ENCODE assay signal across 31 cellular contexts in the genomic region with DNA sequence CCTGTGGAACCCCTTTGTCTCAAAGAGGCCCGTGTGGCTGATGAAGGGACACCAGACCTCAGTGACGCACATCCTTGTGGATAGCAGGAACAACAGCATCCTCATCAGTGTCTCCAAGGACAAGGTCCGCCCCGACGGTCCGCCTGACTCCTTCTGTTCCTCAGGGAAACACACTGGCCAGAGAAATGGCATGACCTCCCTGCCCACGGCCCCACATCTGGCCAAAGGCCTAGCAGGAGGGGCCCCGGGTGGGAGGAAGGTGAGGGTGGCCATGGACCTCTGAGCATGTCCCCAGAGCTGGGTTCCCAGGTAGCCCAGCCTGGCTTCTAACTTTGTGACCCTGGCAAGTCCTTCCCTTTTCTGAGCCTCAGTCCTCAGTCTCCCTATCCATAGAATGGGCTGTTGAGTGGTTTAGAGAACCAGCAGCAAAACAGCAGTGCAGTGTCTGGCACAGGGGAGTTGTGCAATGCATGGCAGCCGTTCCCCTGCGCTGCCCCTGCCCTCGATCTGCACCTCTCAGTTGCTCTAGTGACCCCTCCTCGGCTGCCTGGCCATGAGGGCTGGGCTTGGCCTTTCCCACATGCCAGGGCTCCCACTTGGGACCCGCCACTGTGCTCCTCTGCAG. TPM values are rescaled to one million over a fixed set of nuclear protein-coding genes. Genes with fewer than 3 reads are reported as not detected.
A peak's percentile ranks its signal among the peaks of the same experiment; 100 is the strongest.
DNase-seq lines count a peak whose midpoint lies in the region; ATAC-seq, FAIRE-seq and TF ChIP-seq lines count a peak whose summit lies in the region.
"Had no signal": no experiment of that assay in that cellular context is flagged by ENCODE, and none has a peak within 500 bp of the region (broad histone marks: within the 10 kb centered on the region; RNA-seq: fewer than 3 reads in every experiment).

No MANE protein-coding gene starts in this region.

- H3K4me3 Mint-ChIP-seq in osteocyte (ENCODE audit: unreplicated experiment) = no peak overlapping the region

- BruUV-seq in HepG2 (replicated peaks; lab: Mats Ljungman, UMichigan) = no TSS peak

- H4K20me1 ChIP-seq in HepG2 (ENCODE audit: insufficient read depth, low read length) (no peaks in the 10 kb centered on the region), osteoblast (ENCODE audit: insufficient read depth, low read length) (no peaks in the 10 kb centered on the region)

- no peaks in the 10 kb centered on the region for H3K9me3 ChIP-seq in HepG2 (ENCODE audit: low read length)
- no peaks in the 10 kb centered on the region for H3K9me3 ChIP-seq in right lobe of liver
- no peaks in the 10 kb centered on the region for H3K9me3 ChIP-seq in osteoblast (ENCODE audit: low read depth, low read length)
- H3K9me3 ChIP-seq in right atrium auricular region = no peaks in the 10 kb centered on the region

- H3K79me2 ChIP-seq in HepG2 (ENCODE audit: insufficient read depth, low read length) = no peaks in the 10 kb centered on the region
- H3K79me2 ChIP-seq in osteoblast (ENCODE audit: insufficient read depth, low read length) = no peaks in the 10 kb centered on the region

- H3K27ac ChIP-seq in HepG2 (ENCODE audit: extremely low read length, insufficient read depth, low read length) = no peak overlapping the region
- no peak overlapping the region for H3K27ac ChIP-seq in right lobe of liver
- H3K27ac ChIP-seq in osteoblast (ENCODE audit: low read depth, low read length) = no peak overlapping the region
- no peak overlapping the region for H3K27ac ChIP-seq in right atrium auricular region
- H3K27ac ChIP-seq: C4-2B, KMS-11, RWPE1 had no signal

- in situ Hi-C loops in HepG2 (cut with HindIII; ENCODE audit: extremely low pct_ligation_motif_present, low pct_unique_long_range_greater_than_20kb) = loop anchor here (10.0 kb wide), 1 partner anchor 308 kb away; a partner anchor contains a TSS

- H3K27me3 Mint-ChIP-seq in osteocyte (ENCODE audit: unreplicated experiment) = no peaks in the 10 kb centered on the region
- H3K27me3 Mint-ChIP-seq: CD8-positive, alpha-beta memory T cell had no signal

- FAIRE-seq in HepG2 (lab: Jason Lieb, UNC) = no peak
- FAIRE-seq: A204.1, GM12878, H1 had no signal

- H3K36me3 Mint-ChIP-seq in osteocyte (ENCODE audit: unreplicated experiment) = no peaks in the 10 kb centered on the region
- H3K36me3 Mint-ChIP-seq: CD8-positive, alpha-beta memory T cell had no signal

- intact Hi-C loops in HepG2 (cut with micrococcal nuclease; ENCODE audit: unreplicated experiment) (no loop called here), right lobe of liver (cut with DNase I) (loop anchor here in 1 of 2 donors (10.0 kb wide), 1 partner anchor 308 kb away; a partner anchor contains a TSS)

- H3K27me3 ChIP-seq in HepG2 (ENCODE audit: control insufficient read depth in 1 of 2, insufficient read depth in 2 of 2, low read length in 2 of 2) = peaks cover 16 to 62% of the 10 kb centered on the region in 2 experiments
- H3K27me3 ChIP-seq in right lobe of liver = no peaks in the 10 kb centered on the region
- no peaks in the 10 kb centered on the region for H3K27me3 ChIP-seq in osteoblast (ENCODE audit: insufficient read depth, low read length)
- H3K27me3 ChIP-seq in right atrium auricular region = no peaks in the 10 kb centered on the region

- H3K27ac Mint-ChIP-seq in osteocyte (ENCODE audit: unreplicated experiment) = no peak overlapping the region

- no peak for ATAC-seq in HepG2
- no peak for ATAC-seq in right lobe of liver
- ATAC-seq in GM18505 (IDR thresholded peaks at IDR 0.05; ENCODE audit: unreplicated experiment) = no peak
- ATAC-seq: GM12878, HCT116, Panc1 had no signal

- CTCF ChIA-PET in HepG2 (lab: Yijun Ruan, JAX; ENCODE audit: low intra/inter-chr PET ratio, low total read pairs) = interaction anchor here (1.2 kb wide), 1 partner anchor 189 kb away, joined by 4 read pairs; no protein-coding TSS in a partner anchor

- no peak overlapping the region for H3K4me3 ChIP-seq in HepG2 (replicated peaks in 1 of 3; ENCODE audit: insufficient read depth in 1 of 3, low read depth in 2 of 3, low read length in 3 of 3)
- no peak overlapping the region for H3K4me3 ChIP-seq in right lobe of liver
- no peak overlapping the region for H3K4me3 ChIP-seq in osteoblast (ENCODE audit: insufficient read depth, low read length)
- H3K4me3 ChIP-seq in right atrium auricular region = no peak overlapping the region
- H3K4me3 ChIP-seq: GM12878 had no signal

- no peak for TF ChIP-seq POLR2A in HepG2 (IDR thresholded peaks at IDR 0.05; ENCODE audit: insufficient read depth in 1 of 2, low read depth in 2 of 2, low read length in 2 of 2)
- TF ChIP-seq POLR2A in right lobe of liver (IDR thresholded peaks at IDR 0.05) = no peak
- no peak for TF ChIP-seq POLR2A in GM18505 (IDR thresholded peaks at IDR 0.05; ENCODE audit: borderline replicate concordance, extremely low read depth, insufficient read depth, insufficient read length)

- H3K9ac ChIP-seq in HepG2 (ENCODE audit: insufficient read depth, low read depth, low read length) = no peak overlapping the region
- H3K9ac ChIP-seq: KMS-11 had no signal

- H3K9me3 Mint-ChIP-seq in osteocyte (ENCODE audit: unreplicated experiment) = no peaks in the 10 kb centered on the region
- H3K9me3 Mint-ChIP-seq: CD8-positive, alpha-beta memory T cell had no signal

- no peak for TF ChIP-seq RAD21 in HepG2 (CRISPR knock-in tag; IDR thresholded peaks at IDR 0.05)

- no peak for TF ChIP-seq EP300 in HepG2 (IDR thresholded peaks at IDR 0.05; ENCODE audit: low read depth in 2 of 2, low read length in 2 of 2)
- no peak for TF ChIP-seq EP300 in HepG2 (CRISPR knock-in tag; IDR thresholded peaks at IDR 0.05; ENCODE audit: borderline replicate concordance)

- POLR2A ChIA-PET in HepG2 (lab: Yijun Ruan, JAX) = no interaction called here

- H2AFZ ChIP-seq in HepG2 (ENCODE audit: low read length) = no peak overlapping the region
- no peak overlapping the region for H2AFZ ChIP-seq in osteoblast (ENCODE audit: low read length)

- DNase-seq in HepG2 (ENCODE audit: low spot score) (no peak), right lobe of liver (no peak), osteoblast (ENCODE audit: insufficient read length, low spot score, missing footprints) (peak; percentile 72), osteocyte (ENCODE audit: extremely low spot score, unreplicated experiment) (no peak), right atrium auricular region (ENCODE audit: low spot score) (no peak)
- peak; percentile 7 for DNase-seq in central memory CD4-positive, alpha-beta T cell
- DNase-seq: AML-193, DMS 273 treated with DMSO at 0.1 percent for 48 hours, DMS79, EL, GDM1, IMR-90, NCI-H1092, NCI-H1417 treated with DMSO at 0.1 percent for 48 hours, NCI-H1694 treated with DMSO at 0.1 percent for 48 hours, NCI-H2081, NCI-H2227 treated with DMSO at 0.1 percent for 48 hours, NCI-H526 treated with DMSO at 0.1 percent for 48 hours, SHP77 had no signal

- TF ChIP-seq CTCF in HepG2 (CRISPR knock-in tag; IDR thresholded peaks at IDR 0.05) (no peak), right lobe of liver (IDR thresholded peaks at IDR 0.05) (no peak), osteoblast (IDR thresholded peaks at IDR 0.05; ENCODE audit: extremely low read depth, low read depth, low read length) (no peak), osteocyte (IDR thresholded peaks at IDR 0.05) (no peak), right atrium auricular region (IDR thresholded peaks at IDR 0.05) (no peak)

- 12% methylated on average over 8 of the region's 13 CpGs for WGBS in HepG2 (ENCODE audit: low lambda C conversion rate)
- no CpG with 5 or more reads among the region's 13 CpGs for WGBS in right lobe of liver (ENCODE audit: insufficient coverage, low coverage, low lambda C conversion rate, missing lambda C conversion rate)

- H3K4me1 Mint-ChIP-seq in osteocyte (ENCODE audit: unreplicated experiment) = no peaks in the 10 kb centered on the region

- no peaks in the 10 kb centered on the region for H3K4me1 ChIP-seq in HepG2 (ENCODE audit: insufficient read depth, low read length)
- H3K4me1 ChIP-seq in right lobe of liver = no peaks in the 10 kb centered on the region
- H3K4me1 ChIP-seq in osteoblast (ENCODE audit: insufficient read depth, low read length) = no peaks in the 10 kb centered on the region
- H3K4me1 ChIP-seq in right atrium auricular region = no peaks in the 10 kb centered on the region

- H3K36me3 ChIP-seq in HepG2 (replicated peaks in 1 of 2; ENCODE audit: control insufficient read depth in 1 of 2, insufficient read depth in 2 of 2, low read length in 2 of 2) (no peaks in the 10 kb centered on the region), right lobe of liver (no peaks in the 10 kb centered on the region), osteoblast (ENCODE audit: insufficient read depth, low read length) (no peaks in the 10 kb centered on the region), right atrium auricular region (no peaks in the 10 kb centered on the region)

- H3K4me2 ChIP-seq in HepG2 (ENCODE audit: low read depth, low read length) (no peak overlapping the region), osteoblast (ENCODE audit: insufficient read depth, low read length) (no peak overlapping the region)
- H3K4me2 ChIP-seq: KMS-11 had no signal

RNA-seq across cellular contexts. Expression of a gene that starts 48.3 kb away (rescaled TPM):
- total RNA-seq in HepG2 (2016; rRNA removed; fragmentation: Illumina TruSeq; extraction: Trizol) (0.22 TPM in 1 of 2 replicates, not detected in the other), right lobe of liver (under 1 TPM in 4 of 6 experiments, not detected in 2; 0.17 to 0.22 (median 0.20) TPM), osteoblast (1.4 TPM in 1 of 2 replicates, not detected in the other), osteocyte (0.64 and 0.97 TPM in 2 replicates), right atrium auricular region (not detected)
- total RNA-seq in HepG2 (2016; cell fraction: cytosol; rRNA removed; fragmentation: Illumina TruSeq; extraction: Trizol; ENCODE audit: low read depth) = 0.10 TPM in 1 of 2 replicates, not detected in the other
- not detected in 2 replicates for total RNA-seq in HepG2 (2016; cell fraction: insoluble cytoplasmic fraction; rRNA removed; fragmentation: Illumina TruSeq; extraction: Trizol)
- not detected in 2 replicates for total RNA-seq in HepG2 (2016; cell fraction: membrane; rRNA removed; fragmentation: Illumina TruSeq; extraction: Trizol)
- 0.72 TPM in 1 of 2 replicates, not detected in the other for total RNA-seq in HepG2 (2016; cell fraction: nucleus; rRNA removed; fragmentation: Illumina TruSeq; extraction: Trizol)
- polyA plus RNA-seq in HepG2 (2011; rRNA removed) = 0.15 TPM in 1 of 2 replicates, not detected in the other
- polyA plus RNA-seq in HepG2 (2011; cell fraction: cytosol; rRNA removed) = not detected in 2 replicates
- 0.31 and 1.2 TPM in 2 replicates for polyA plus RNA-seq in HepG2 (2011; cell fraction: nucleus; rRNA removed)
- not detected in 2 replicates for polyA plus RNA-seq in HepG2 (2012)
- not detected in 2 replicates for polyA plus RNA-seq in HepG2 (2016; cell fraction: cytosol; fragmentation: Illumina TruSeq; extraction: Trizol; ENCODE audit: low read depth)
- polyA plus RNA-seq in HepG2 (2016; cell fraction: insoluble cytoplasmic fraction; fragmentation: Illumina TruSeq; extraction: Trizol; ENCODE audit: low read depth) = not detected in 2 replicates
- not detected in 2 replicates for polyA plus RNA-seq in HepG2 (2016; cell fraction: membrane; fragmentation: Illumina TruSeq; extraction: Trizol; ENCODE audit: low read depth)
- polyA plus RNA-seq in HepG2 (2016; cell fraction: nucleus; fragmentation: Illumina TruSeq; extraction: Trizol; ENCODE audit: insufficient read depth, low read depth) = 0.62 and 0.75 TPM in 2 replicates
- polyA minus RNA-seq in HepG2 (2011; rRNA and poly(A)+ RNA removed; ENCODE audit: low replicate concordance) = not detected in 2 replicates
- polyA minus RNA-seq in HepG2 (2011; cell fraction: cytosol; rRNA and poly(A)+ RNA removed) = not detected in 2 replicates
- not detected in 2 replicates for polyA minus RNA-seq in HepG2 (2011; cell fraction: nucleus; rRNA and poly(A)+ RNA removed)
- total RNA-seq: IMR-90, NCI-H460, SK-MEL-5 had no signal
- polyA plus RNA-seq: CD8-positive, alpha-beta memory T cell; IMR-90 had no signal

Comparison
In these comparisons a context has a peak if more than half of its experiments do, and no peak if none do; other contexts are left out.
1. DNase-seq: peak in central memory CD4-positive, alpha-beta T cell (single experiment) and osteoblast (single experiment); none in HepG2 (single experiment), right lobe of liver (0 of 3), osteocyte (single experiment) and right atrium auricular region (single experiment).